Comparison of ENCODE assay signal across 8 cellular contexts in genomic region chr11:62841361-62842170, GRCh38. TPM values are rescaled to one million over a fixed set of nuclear protein-coding genes. Genes with fewer than 3 reads are reported as not detected.
A peak's percentile ranks its signal among the peaks of the same experiment; 100 is the strongest.
DNase-seq lines count a peak whose midpoint lies in the region; ATAC-seq and TF ChIP-seq lines count a peak whose summit lies in the region.

No MANE protein-coding gene starts in this region.

- H3K27me3 ChIP-seq in DOHH2 (ENCODE audit: control insufficient read depth, low read length): no peaks in the 10 kb centered on the region
- H3K27me3 ChIP-seq in KMS-11 (ENCODE audit: insufficient read depth, low read depth): no peaks in the 10 kb centered on the region
- no peaks in the 10 kb centered on the region for H3K27me3 ChIP-seq in Peyer's patch
- no peaks in the 10 kb centered on the region for H3K27me3 ChIP-seq in stomach

- no peaks in the 10 kb centered on the region for H3K27me3 Mint-ChIP-seq in natural killer cell (ENCODE audit: low read depth in 2 of 2)

- peaks cover 35% of the 10 kb centered on the region for H3K4me1 ChIP-seq in DOHH2 (ENCODE audit: control insufficient read depth, low read length)
- H3K4me1 ChIP-seq in KMS-11 (ENCODE audit: low read depth, poor library complexity, severe bottlenecking): peaks cover 39% of the 10 kb centered on the region
- H3K4me1 ChIP-seq in Peyer's patch: peaks cover 0 to 16% (median 6%) of the 10 kb centered on the region in 4 donors
- H3K4me1 ChIP-seq in stomach: peaks cover 18 to 40% (median 32%) of the 10 kb centered on the region in 4 donors

- no peak overlapping the region for H3K4me3 Mint-ChIP-seq in natural killer cell

- H3K4me3 ChIP-seq in DOHH2 (ENCODE audit: low read length): peak overlapping the region; percentile 85
- H3K4me3 ChIP-seq in KMS-11 (IDR thresholded peaks at IDR 0.05; ENCODE audit: insufficient read depth, low read depth, low read length): no peak overlapping the region
- peak overlapping the region; percentile 74 to 94 (median 84) for H3K4me3 ChIP-seq in Peyer's patch
- peak overlapping the region; percentile 95 for H3K4me3 ChIP-seq in fibroblast of pulmonary artery (replicated peaks; ENCODE audit: low read depth, low read length)
- peak overlapping the region; percentile 78 to 100 (median 94) for H3K4me3 ChIP-seq in stomach

- peak; percentile 22 for TF ChIP-seq EP300 in stomach (IDR thresholded peaks at IDR 0.05)

- peak; percentile 41 for ATAC-seq in GM21737 (IDR thresholded peaks at IDR 0.05; ENCODE audit: unreplicated experiment)
- ATAC-seq in natural killer cell: peak; percentile 46 to 74 (median 65)

- no peaks in the 10 kb centered on the region for H3K9me2 ChIP-seq in DOHH2 (replicated peaks; ENCODE audit: control insufficient read depth, low read length)

- WGBS in stomach, 5 donors: 0 to 1% (median 0%) methylated on average over 33 of the region's 33 CpGs

- peak overlapping the region; percentile 86 for H3K4me2 ChIP-seq in DOHH2 (ENCODE audit: low read length)
- peak overlapping the region; percentile 90 for H3K4me2 ChIP-seq in KMS-11

- H2AFZ ChIP-seq in KMS-11 (ENCODE audit: low read depth): peak overlapping the region; percentile 51; the same call in 1 of the 2 replicates

- TF ChIP-seq CTCF in DOHH2 (IDR thresholded peaks at IDR 0.05; ENCODE audit: low read depth, low read length, poor library complexity, severe bottlenecking) (no peak), KMS-11 (conservative IDR thresholded peaks at IDR 0.05; ENCODE audit: low read depth, low read length) (no peak), Peyer's patch (IDR thresholded peaks at IDR 0.05) (no peak), fibroblast of pulmonary artery (IDR thresholded peaks at IDR 0.05; ENCODE audit: low read length, missing control alignments) (no peak), natural killer cell (IDR thresholded peaks at IDR 0.05) (no peak), stomach (IDR thresholded peaks at IDR 0.05) (peak in 1 of 7 experiments; percentile 12)

- H3K9me3 ChIP-seq in DOHH2 (ENCODE audit: control insufficient read depth, insufficient read depth, low read length): no peaks in the 10 kb centered on the region
- H3K9me3 ChIP-seq in Peyer's patch: no peaks in the 10 kb centered on the region
- H3K9me3 ChIP-seq in stomach: no peaks in the 10 kb centered on the region

- H3K27ac Mint-ChIP-seq in natural killer cell: no peak overlapping the region

- peaks cover 17 to 19% of the 10 kb centered on the region in 2 donors for H3K4me1 Mint-ChIP-seq in natural killer cell

- intact Hi-C loops in natural killer cell (cut with micrococcal nuclease) (loop anchor here (1.0 to 5.0 kb wide), 5 partner anchors 14 to 284 kb away; partner anchors contain the start of genes BSCL2, GNG3, SLC3A2 and TUT1), stomach (cut with DNase I; ENCODE audit: low total_unique reads) (no loop called here)

- H3K36me3 ChIP-seq in DOHH2 (ENCODE audit: control insufficient read depth, low read length) (peaks cover 24% of the 10 kb centered on the region), KMS-11 (ENCODE audit: insufficient read depth) (peaks cover 6% of the 10 kb centered on the region; the same call in 1 of the 2 replicates), Peyer's patch (no peaks in the 10 kb centered on the region), stomach (peaks cover 0 to 9% (median 5%) of the 10 kb centered on the region in 4 donors)

- peaks cover 27% of the 10 kb centered on the region for H3F3A ChIP-seq in DOHH2 (ENCODE audit: control insufficient read depth, insufficient read depth)

- H3K27ac ChIP-seq in DOHH2 (ENCODE audit: low read depth, low read length): peak overlapping the region; percentile 89
- H3K27ac ChIP-seq in KMS-11: peak overlapping the region; percentile 95
- peak overlapping the region; percentile 97 to 99 (median 98) for H3K27ac ChIP-seq in Peyer's patch
- H3K27ac ChIP-seq in stomach: peak overlapping the region; percentile 96 to 99 (median 99)

- H4K20me1 ChIP-seq in DOHH2 (ENCODE audit: control insufficient read depth, insufficient read depth, low read depth, low read length) (no peaks in the 10 kb centered on the region), KMS-11 (ENCODE audit: insufficient read depth) (no peaks in the 10 kb centered on the region)

- peak; percentile 99 to 100 for TF ChIP-seq POLR2A in Peyer's patch (IDR thresholded peaks at IDR 0.05)
- TF ChIP-seq POLR2A in stomach (IDR thresholded peaks at IDR 0.05): peak in 2 of 4 donors; percentile 99 to 100

- no peaks in the 10 kb centered on the region for H3K9me3 Mint-ChIP-seq in natural killer cell

- H3K79me2 ChIP-seq in DOHH2 (ENCODE audit: control insufficient read depth, low read length) (peaks cover 32% of the 10 kb centered on the region), KMS-11 (ENCODE audit: insufficient read depth, low read depth) (peaks cover 30% of the 10 kb centered on the region)

- peak overlapping the region; percentile 86 for H3K9ac ChIP-seq in KMS-11

- DNase-seq in Peyer's patch (peak; percentile 79 to 94 (median 82)), activated T-helper 1 cell treated with Interleukin-2 at 50 U/mL for 16 hours (ENCODE audit: low read depth) (peak; percentile 64), fibroblast of pulmonary artery (ENCODE audit: low read depth) (peak; percentile 100), natural killer cell (peak; percentile 75), stomach (peak; percentile 83)

- no peaks in the 10 kb centered on the region for H3K36me3 Mint-ChIP-seq in natural killer cell

RNA-seq across cellular contexts. Expression of gene WDR74, which starts 2.2 kb away (rescaled TPM):
- total RNA-seq in Peyer's patch (10 to 100 TPM; 17.7 to 78.4 (median 28.6) TPM), natural killer cell (100 to 1,000 TPM; 151 to 173 (median 171) TPM), stomach (10 to 100 TPM; 27.7 to 57.6 (median 41.2) TPM)
- polyA plus RNA-seq in stomach: 10 to 100 TPM; 47.2 to 67.9 (median 48.8) TPM

RNA-seq across cellular contexts. Expression of gene TEX54, which starts 8.9 kb away (rescaled TPM):
- not detected for total RNA-seq in Peyer's patch
- total RNA-seq in natural killer cell: not detected
- not detected for total RNA-seq in stomach
- polyA plus RNA-seq in stomach: not detected

RNA-seq across cellular contexts. Expression of gene STX5, which starts 9.7 kb away (rescaled TPM):
- total RNA-seq in Peyer's patch (10 to 100 TPM; 27.1 to 56.1 (median 38.4) TPM), natural killer cell (100 to 1,000 TPM; 138 to 171 (median 166) TPM), stomach (10 to 100 TPM in 4 of 5 donors, 1 to 10 TPM in 1; 8.2 to 48.1 (median 24.2) TPM)
- polyA plus RNA-seq in stomach: 10 to 100 TPM; 21.7 to 44.6 (median 29.3) TPM

RNA-seq across cellular contexts. Expression of gene NXF1, which starts 36.3 kb away (rescaled TPM):
- 100 to 1,000 TPM in 2 of 4 donors, 10 to 100 TPM in 2; 45.2 to 120 (median 102) TPM for total RNA-seq in Peyer's patch
- 100 to 1,000 TPM; 284 to 341 (median 319) TPM for total RNA-seq in natural killer cell
- 10 to 100 TPM; 30.7 to 83.5 (median 56.5) TPM for total RNA-seq in stomach
- 100 to 1,000 TPM in 1 of 3 donors, 10 to 100 TPM in 2; 23.5 to 138 (median 49.6) TPM for polyA plus RNA-seq in stomach

RNA-seq across cellular contexts. Expression of gene SLC3A2, which starts 39.1 kb away (rescaled TPM):
- total RNA-seq in Peyer's patch (100 to 1,000 TPM in 3 of 4 donors, 10 to 100 TPM in 1; 64.4 to 253 (median 207) TPM), natural killer cell (100 to 1,000 TPM; 200 to 235 (median 207) TPM), stomach (100 to 1,000 TPM in 4 of 5 donors, 10 to 100 TPM in 1; 70.7 to 255 (median 141) TPM)
- 100 to 1,000 TPM in 1 of 3 donors, 10 to 100 TPM in 2; 36.0 to 176 (median 51.6) TPM for polyA plus RNA-seq in stomach
